Comparison of ENCODE assay signal across 21 cellular contexts in the genomic region with DNA sequence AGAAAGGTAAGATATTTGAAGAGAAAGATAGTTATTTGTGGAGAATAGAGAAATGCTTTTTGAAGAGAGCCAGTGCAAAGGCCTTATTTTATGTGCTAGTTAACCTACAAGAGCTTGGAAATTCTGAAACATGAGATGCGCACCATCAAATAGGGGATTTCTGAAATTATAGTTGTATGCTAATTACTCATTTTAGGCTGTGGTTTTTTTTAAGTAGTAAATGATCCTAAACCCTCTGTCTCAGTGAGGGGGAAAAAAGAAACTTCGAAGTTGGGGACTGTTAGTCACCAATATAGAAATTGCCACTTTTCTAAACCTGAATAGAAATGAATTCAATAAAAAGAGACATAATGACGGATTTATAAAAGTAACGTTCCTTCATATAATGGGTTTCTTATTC.
A peak's percentile ranks its signal among the peaks of the same experiment; 100 is the strongest.
DNase-seq lines count a peak whose midpoint lies in the region; ATAC-seq and TF ChIP-seq lines count a peak whose summit lies in the region.
"Had no signal": no experiment of that assay in that cellular context is flagged by ENCODE, and none has a peak within 500 bp of the region (broad histone marks: within the 10 kb centered on the region; RNA-seq: fewer than 3 reads in every experiment).

No MANE protein-coding gene starts in this region.

- H3K36me3 Mint-ChIP-seq in activated naive CD4-positive, alpha-beta T cell treated with anti-CD3 and anti-CD28 coated beads, Interleukin-2, amount 50 U/mL, for 24 hours = no peaks in the 10 kb centered on the region
- H3K36me3 Mint-ChIP-seq in activated naive CD4-positive, alpha-beta T cell treated with anti-CD3 and anti-CD28 coated beads, Interleukin-2, amount 10 ng/mL, durations not matched to agents 7 days and 5 days = no peaks in the 10 kb centered on the region
- no peaks in the 10 kb centered on the region for H3K36me3 Mint-ChIP-seq in T-helper 2 cell treated with Interferon-gamma antibody and Interleukin-4, amounts not matched to agents 5 μg/mL and 100 μg/mL, for 36 hours (ENCODE audit: low read depth)
- H3K36me3 Mint-ChIP-seq: CD4-positive, CD25-positive, alpha-beta regulatory T cell had no signal

- no peak for DNase-seq in activated CD4-positive, CD25-positive, alpha-beta regulatory T cell treated with anti-CD3 and anti-CD28 coated beads, Interleukin-2, amount 50 U/mL, for 72 hours
- no peak for DNase-seq in activated naive CD4-positive, alpha-beta T cell treated with anti-CD3 and anti-CD28 coated beads, Interleukin-2, amount 10 ng/mL, durations not matched to agents 7 days and 5 days
- DNase-seq in T-helper 2 cell treated with Interferon-gamma antibody and Interleukin-4, amounts not matched to agents 5 μg/mL and 100 μg/mL, for 36 hours (ENCODE audit: low spot score) = no peak
- no peak for DNase-seq in stimulated activated naive CD8-positive, alpha-beta T cell treated with anti-CD3 and anti-CD28 coated beads, Interleukin-15, Interleukin-2, amounts not matched to agents 100 U/mL and 50 U/mL, for 24 hours
- no peak for DNase-seq in OCI-M1 (lab: John Stamatoyannopoulos, UW)
- DNase-seq: Caco-2; CD4-positive, CD25-positive, alpha-beta regulatory T cell; EL; GM23248; KBM-7; MV-4-11; NCI-H1417 treated with DMSO at 0.1 percent for 48 hours; NCI-H2029; NCI-H2171; NCI-H446; PC-9 had no signal

- peaks cover 1% of the 10 kb centered on the region for H3K27me3 Mint-ChIP-seq in activated naive CD4-positive, alpha-beta T cell treated with anti-CD3 and anti-CD28 coated beads, Interleukin-2, amount 50 U/mL, for 24 hours
- H3K27me3 Mint-ChIP-seq in activated naive CD4-positive, alpha-beta T cell treated with anti-CD3 and anti-CD28 coated beads, Interleukin-2, amount 10 ng/mL, durations not matched to agents 7 days and 5 days = no peaks in the 10 kb centered on the region
- H3K27me3 Mint-ChIP-seq in T-helper 2 cell treated with Interferon-gamma antibody and Interleukin-4, amounts not matched to agents 5 μg/mL and 100 μg/mL, for 36 hours (ENCODE audit: low read depth) = no peaks in the 10 kb centered on the region
- H3K27me3 Mint-ChIP-seq: CD4-positive, CD25-positive, alpha-beta regulatory T cell had no signal

- H3K4me1 Mint-ChIP-seq in activated naive CD4-positive, alpha-beta T cell treated with anti-CD3 and anti-CD28 coated beads, Interleukin-2, amount 50 U/mL, for 24 hours = peaks cover 13% of the 10 kb centered on the region
- H3K4me1 Mint-ChIP-seq in activated naive CD4-positive, alpha-beta T cell treated with anti-CD3 and anti-CD28 coated beads, Interleukin-2, amount 10 ng/mL, durations not matched to agents 7 days and 5 days = no peaks in the 10 kb centered on the region
- peaks cover 20% of the 10 kb centered on the region for H3K4me1 Mint-ChIP-seq in T-helper 2 cell treated with Interferon-gamma antibody and Interleukin-4, amounts not matched to agents 5 μg/mL and 100 μg/mL, for 36 hours (ENCODE audit: low read depth)
- H3K4me1 Mint-ChIP-seq: B cell had no signal

- peak overlapping the region; percentile 45 for H3K4me3 Mint-ChIP-seq in activated naive CD4-positive, alpha-beta T cell treated with anti-CD3 and anti-CD28 coated beads, Interleukin-2, amount 50 U/mL, for 24 hours
- H3K4me3 Mint-ChIP-seq in activated naive CD4-positive, alpha-beta T cell treated with anti-CD3 and anti-CD28 coated beads, Interleukin-2, amount 10 ng/mL, durations not matched to agents 7 days and 5 days = no peak overlapping the region
- peak overlapping the region; percentile 1 for H3K4me3 Mint-ChIP-seq in T-helper 2 cell treated with Interferon-gamma antibody and Interleukin-4, amounts not matched to agents 5 μg/mL and 100 μg/mL, for 36 hours
- H3K4me3 Mint-ChIP-seq: B cell; CD4-positive, CD25-positive, alpha-beta regulatory T cell had no signal

- ATAC-seq in activated CD4-positive, CD25-positive, alpha-beta regulatory T cell treated with anti-CD3 and anti-CD28 coated beads, Interleukin-2, amount 50 U/mL, for 24 hours = peak; percentile 60 to 68
- ATAC-seq in stimulated activated naive CD8-positive, alpha-beta T cell treated with anti-CD3 and anti-CD28 coated beads, Interleukin-15, Interleukin-2, amounts not matched to agents 100 U/mL and 50 U/mL, for 24 hours = peak; percentile 71
- ATAC-seq in SK-N-SH treated with all-trans-retinoic acid at 6 μM for 48 hours = no peak
- ATAC-seq: HCT116 had no signal

- H3K9me3 Mint-ChIP-seq in activated naive CD4-positive, alpha-beta T cell treated with anti-CD3 and anti-CD28 coated beads, Interleukin-2, amount 50 U/mL, for 24 hours = no peaks in the 10 kb centered on the region
- H3K9me3 Mint-ChIP-seq in activated naive CD4-positive, alpha-beta T cell treated with anti-CD3 and anti-CD28 coated beads, Interleukin-2, amount 10 ng/mL, durations not matched to agents 7 days and 5 days = no peaks in the 10 kb centered on the region
- H3K9me3 Mint-ChIP-seq in T-helper 2 cell treated with Interferon-gamma antibody and Interleukin-4, amounts not matched to agents 5 μg/mL and 100 μg/mL, for 36 hours = no peaks in the 10 kb centered on the region
- H3K9me3 Mint-ChIP-seq: CD4-positive, CD25-positive, alpha-beta regulatory T cell had no signal

- H3K27ac Mint-ChIP-seq in activated naive CD4-positive, alpha-beta T cell treated with anti-CD3 and anti-CD28 coated beads, Interleukin-2, amount 50 U/mL, for 24 hours = peak overlapping the region; percentile 95
- no peak overlapping the region for H3K27ac Mint-ChIP-seq in activated naive CD4-positive, alpha-beta T cell treated with anti-CD3 and anti-CD28 coated beads, Interleukin-2, amount 10 ng/mL, durations not matched to agents 7 days and 5 days
- H3K27ac Mint-ChIP-seq in T-helper 2 cell treated with Interferon-gamma antibody and Interleukin-4, amounts not matched to agents 5 μg/mL and 100 μg/mL, for 36 hours = peak overlapping the region; percentile 32
- H3K27ac Mint-ChIP-seq: B cell; CD4-positive, CD25-positive, alpha-beta regulatory T cell had no signal

- CTCF ChIA-PET in activated naive CD4-positive, alpha-beta T cell treated with anti-CD3 and anti-CD28 coated beads, Interleukin-2, amount 10 ng/mL, durations not matched to agents 7 days and 5 days (lab: Charles Lee) = no interaction called here

TF ChIP-seq in SK-N-SH treated with all-trans-retinoic acid at 6 μM for 48 hours, 23 proteins besides CTCF, POLR2A, EP300 and RAD21 (continues in another document):
- no peak for TF ChIP-seq ESRRG (CRISPR knock-in tag; IDR thresholded peaks at IDR 0.05)
- TF ChIP-seq, protein P1, sequence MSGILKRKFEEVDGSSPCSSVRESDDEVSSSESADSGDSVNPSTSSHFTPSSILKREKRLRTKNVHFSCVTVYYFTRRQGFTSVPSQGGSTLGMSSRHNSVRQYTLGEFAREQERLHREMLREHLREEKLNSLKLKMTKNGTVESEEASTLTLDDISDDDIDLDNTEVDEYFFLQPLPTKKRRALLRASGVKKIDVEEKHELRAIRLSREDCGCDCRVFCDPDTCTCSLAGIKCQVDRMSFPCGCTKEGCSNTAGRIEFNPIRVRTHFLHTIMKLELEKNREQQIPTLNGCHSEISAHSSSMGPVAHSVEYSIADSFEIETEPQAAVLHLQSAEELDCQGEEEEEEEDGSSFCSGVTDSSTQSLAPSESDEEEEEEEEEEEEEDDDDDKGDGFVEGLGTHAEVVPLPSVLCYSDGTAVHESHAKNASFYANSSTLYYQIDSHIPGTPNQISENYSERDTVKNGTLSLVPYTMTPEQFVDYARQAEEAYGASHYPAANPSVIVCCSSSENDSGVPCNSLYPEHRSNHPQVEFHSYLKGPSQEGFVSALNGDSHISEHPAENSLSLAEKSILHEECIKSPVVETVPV (CRISPR knock-in tag; IDR thresholded peaks at IDR 0.05) = no peak
- TF ChIP-seq ARNTL (CRISPR knock-in tag; IDR thresholded peaks at IDR 0.05; ENCODE audit: borderline replicate concordance, low read depth) = no peak
- TF ChIP-seq, protein P2, sequence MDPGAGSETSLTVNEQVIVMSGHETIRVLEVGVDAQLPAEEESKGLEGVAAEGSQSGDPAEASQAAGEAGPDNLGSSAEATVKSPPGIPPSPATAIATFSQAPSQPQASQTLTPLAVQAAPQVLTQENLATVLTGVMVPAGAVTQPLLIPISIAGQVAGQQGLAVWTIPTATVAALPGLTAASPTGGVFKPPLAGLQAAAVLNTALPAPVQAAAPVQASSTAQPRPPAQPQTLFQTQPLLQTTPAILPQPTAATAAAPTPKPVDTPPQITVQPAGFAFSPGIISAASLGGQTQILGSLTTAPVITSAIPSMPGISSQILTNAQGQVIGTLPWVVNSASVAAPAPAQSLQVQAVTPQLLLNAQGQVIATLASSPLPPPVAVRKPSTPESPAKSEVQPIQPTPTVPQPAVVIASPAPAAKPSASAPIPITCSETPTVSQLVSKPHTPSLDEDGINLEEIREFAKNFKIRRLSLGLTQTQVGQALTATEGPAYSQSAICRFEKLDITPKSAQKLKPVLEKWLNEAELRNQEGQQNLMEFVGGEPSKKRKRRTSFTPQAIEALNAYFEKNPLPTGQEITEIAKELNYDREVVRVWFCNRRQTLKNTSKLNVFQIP (CRISPR knock-in tag; IDR thresholded peaks at IDR 0.05; ENCODE audit: borderline replicate concordance, low read depth) = no peak
- no peak for TF ChIP-seq TOX (CRISPR knock-in tag; IDR thresholded peaks at IDR 0.05; ENCODE audit: borderline replicate concordance)
- no peak for TF ChIP-seq RARB (CRISPR knock-in tag; IDR thresholded peaks at IDR 0.05)
- TF ChIP-seq TCF4 (CRISPR knock-in tag; IDR thresholded peaks at IDR 0.05; ENCODE audit: borderline replicate concordance) = no peak
- no peak for TF ChIP-seq ZNF8 (CRISPR knock-in tag; IDR thresholded peaks at IDR 0.05)
- TF ChIP-seq ISL1 (CRISPR knock-in tag; IDR thresholded peaks at IDR 0.05) = no peak
- TF ChIP-seq SNAI2 (CRISPR knock-in tag; IDR thresholded peaks at IDR 0.05) = no peak
- TF ChIP-seq PPARA (CRISPR knock-in tag; IDR thresholded peaks at IDR 0.05; ENCODE audit: borderline replicate concordance) = no peak
- no peak for TF ChIP-seq BACH2 (CRISPR knock-in tag; IDR thresholded peaks at IDR 0.05; ENCODE audit: borderline replicate concordance)
- TF ChIP-seq ZFP30 (CRISPR knock-in tag; IDR thresholded peaks at IDR 0.05) = no peak
